9 cellular contexts compared by ENCODE assay signal in the genomic region with DNA sequence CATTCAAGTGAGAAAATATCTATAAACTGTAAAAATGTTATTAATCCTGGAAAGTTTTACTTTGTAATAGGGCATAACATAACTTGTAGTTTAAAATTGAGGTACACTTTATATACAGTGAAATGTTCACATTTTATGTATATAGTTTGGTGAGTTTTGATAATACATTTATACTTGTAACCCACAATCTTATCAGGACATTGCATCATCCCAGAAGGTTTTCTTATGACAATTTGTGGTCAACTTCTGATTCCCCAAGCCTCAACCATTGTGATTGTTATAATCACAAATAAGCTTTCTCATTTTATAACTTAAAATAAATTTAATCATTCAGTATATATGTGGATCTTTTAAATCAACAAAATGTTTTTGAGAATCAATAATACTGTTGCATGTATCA.
"Had no signal": no experiment of that assay in that cellular context is flagged by ENCODE, and none has a peak within 500 bp of the region (broad histone marks: within the 10 kb centered on the region; RNA-seq: fewer than 3 reads in every experiment).

No MANE protein-coding gene starts in this region.

- H3K4me1 ChIP-seq: HAP-1 had no signal

- H3K9me3 ChIP-seq: HAP-1 had no signal

- H3K27ac ChIP-seq: GM23248, KMS-11 had no signal

- H3K9ac ChIP-seq: GM23248, KMS-11 had no signal

- DNase-seq: GM23248, GOT3, H7, HFFc6, KBM-7 had no signal

- H2AFZ ChIP-seq: GM23248 had no signal

- H3K36me3 ChIP-seq: HAP-1 had no signal

- H3K4me3 ChIP-seq: GM23248, HAP-1 had no signal

- ATAC-seq: HCT116 had no signal

- FAIRE-seq: HTR-8/SVneo had no signal

- H3K4me2 ChIP-seq: KMS-11 had no signal
